In the genomic region with DNA sequence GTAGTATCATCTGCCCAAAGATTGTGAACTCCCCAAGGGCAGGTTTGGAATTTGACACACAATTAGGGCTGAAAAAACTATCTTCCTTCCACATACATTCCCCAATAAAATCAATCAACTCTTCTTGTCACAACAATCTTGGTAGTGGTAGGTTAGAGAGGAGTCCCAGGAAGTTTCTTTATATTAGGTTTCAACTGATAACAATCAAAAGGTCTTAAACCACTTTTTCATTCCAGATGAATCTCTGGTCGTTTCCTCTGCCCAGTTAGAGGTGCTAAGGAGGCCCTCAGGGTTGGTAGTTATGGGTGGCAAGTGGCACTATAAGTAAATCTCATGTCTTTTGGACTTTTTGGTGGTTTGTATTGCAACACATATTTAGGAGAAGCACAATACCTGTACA, we compare ENCODE assay signal across 2 cellular contexts.
TF ChIP-seq lines count a peak whose summit lies in the region.

No MANE protein-coding gene starts in this region.

TF ChIP-seq in IMR-90, 13 proteins besides CTCF, POLR2A, EP300 and RAD21:
- TF ChIP-seq RCOR1 (IDR thresholded peaks at IDR 0.05; ENCODE audit: insufficient replicate concordance, low read length) (no peak), NFE2L2 (IDR thresholded peaks at IDR 0.05; ENCODE audit: low read depth, low read length) (no peak), FOS (IDR thresholded peaks at IDR 0.05; ENCODE audit: low read depth, low read length) (no peak), MAZ (IDR thresholded peaks at IDR 0.05; ENCODE audit: borderline replicate concordance, low read depth, low read length) (no peak), CEBPB (IDR thresholded peaks at IDR 0.05; ENCODE audit: low read depth, low read length) (no peak), MXI1 (IDR thresholded peaks at IDR 0.05; ENCODE audit: borderline replicate concordance, low read depth, low read length) (no peak), RFX5 (IDR thresholded peaks at IDR 0.05; ENCODE audit: low read depth, low read length) (no peak), ELK1 (IDR thresholded peaks at IDR 0.05; ENCODE audit: borderline replicate concordance, low read depth, low read length) (no peak), MAFK (IDR thresholded peaks at IDR 0.05; ENCODE audit: low read depth, low read length) (no peak), BHLHE40 (IDR thresholded peaks at IDR 0.05; ENCODE audit: low read depth, low read length) (no peak), CHD1 (IDR thresholded peaks at IDR 0.05; ENCODE audit: low read depth, low read length) (no peak), SMC3 (IDR thresholded peaks at IDR 0.05; ENCODE audit: low read depth, low read length) (no peak)
- TF ChIP-seq, protein P1, sequence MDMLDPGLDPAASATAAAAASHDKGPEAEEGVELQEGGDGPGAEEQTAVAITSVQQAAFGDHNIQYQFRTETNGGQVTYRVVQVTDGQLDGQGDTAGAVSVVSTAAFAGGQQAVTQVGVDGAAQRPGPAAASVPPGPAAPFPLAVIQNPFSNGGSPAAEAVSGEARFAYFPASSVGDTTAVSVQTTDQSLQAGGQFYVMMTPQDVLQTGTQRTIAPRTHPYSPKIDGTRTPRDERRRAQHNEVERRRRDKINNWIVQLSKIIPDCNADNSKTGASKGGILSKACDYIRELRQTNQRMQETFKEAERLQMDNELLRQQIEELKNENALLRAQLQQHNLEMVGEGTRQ (IDR thresholded peaks at IDR 0.05; ENCODE audit: low read depth, low read length), result no peak

TF ChIP-seq in K562, 482 proteins besides CTCF, POLR2A, EP300 and RAD21:
- TF ChIP-seq NKRF (IDR thresholded peaks at IDR 0.05; ENCODE audit: borderline replicate concordance) (no peak), MCM2 (IDR thresholded peaks at IDR 0.05; ENCODE audit: low read depth) (no peak), MEIS2 (IDR thresholded peaks at IDR 0.05; ENCODE audit: partially characterized antibody) (peak; percentile 44), KDM1A (IDR thresholded peaks at IDR 0.05) (0 out of 4 replicates have a peak, but pooled peaks of 1 of the 2 experiments have one; percentile 19), HNRNPH1 (optimal IDR thresholded peaks at IDR 0.05; ENCODE audit: low read depth, low read length) (no peak)
